ENCODE assay signal across 21 cellular contexts in the genomic region with DNA sequence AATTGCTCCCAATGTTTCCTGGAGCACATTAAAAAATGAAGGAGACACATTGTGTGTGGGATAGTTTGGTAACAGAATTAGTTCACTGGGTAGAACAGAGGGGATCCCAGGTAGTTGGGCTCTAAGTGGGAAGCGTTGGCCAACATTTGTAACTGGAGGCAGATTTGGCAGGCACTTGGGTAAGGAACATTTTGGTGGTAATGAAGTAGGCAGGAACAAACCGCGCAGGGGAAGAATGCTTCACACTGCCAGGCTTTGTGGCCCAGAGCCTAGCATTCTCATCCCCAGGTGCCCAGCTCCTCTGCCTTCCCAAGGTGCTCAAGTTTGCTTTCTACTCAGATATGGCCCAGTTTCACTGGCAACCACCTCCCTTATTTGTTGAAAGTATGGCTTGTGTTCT.
DNase-seq lines count a peak whose midpoint lies in the region; ATAC-seq and TF ChIP-seq lines count a peak whose summit lies in the region.
"Had no signal": no experiment of that assay in that cellular context is flagged by ENCODE, and none has a peak within 500 bp of the region (broad histone marks: within the 10 kb centered on the region; RNA-seq: fewer than 3 reads in every experiment).

No MANE protein-coding gene starts in this region.

- no peak for TF ChIP-seq CTCF in mesothelial cell of epicardium (IDR thresholded peaks at IDR 0.05; ENCODE audit: unreplicated experiment)

- H3K27me3 Mint-ChIP-seq in mesothelial cell of epicardium (ENCODE audit: low read depth) = no peaks in the 10 kb centered on the region
- H3K27me3 Mint-ChIP-seq: CD4-positive, alpha-beta T cell had no signal

- no peaks in the 10 kb centered on the region for H3K9me3 Mint-ChIP-seq in mesothelial cell of epicardium
- H3K9me3 Mint-ChIP-seq: CD4-positive, alpha-beta T cell; H9; T-helper 1 cell treated with Interleukin-12 subunit alpha and Interleukin-12 subunit beta and Interleukin-4 antibody, amounts not matched to agents 30 μg/mL and 1 μg/mL, for 36 hours had no signal

- peak overlapping the region; percentile 31 for H3K27ac Mint-ChIP-seq in mesothelial cell of epicardium
- H3K27ac Mint-ChIP-seq: CD4-positive, alpha-beta T cell; HFFc6; T-helper 1 cell treated with Interleukin-12 subunit alpha and Interleukin-12 subunit beta and Interleukin-4 antibody, amounts not matched to agents 30 μg/mL and 1 μg/mL, for 36 hours had no signal

- DNase-seq in NCI-H1092 treated with DMSO at 0.1 percent for 48 hours (lab: John Stamatoyannopoulos, UW) (peak; percentile 24), NCI-H1092 (lab: John Stamatoyannopoulos, UW) (no peak), DMS79 treated with DMSO at 0.1 percent for 48 hours (lab: John Stamatoyannopoulos, UW) (peak; percentile 19), NCI-H446 treated with DMSO at 0.1 percent for 48 hours (lab: John Stamatoyannopoulos, UW) (peak; percentile 66), mesothelial cell of epicardium (ENCODE audit: low spot score in 2 of 2, unreplicated experiment in 2 of 2) (no peak), NCI-H526 treated with DMSO at 0.1 percent for 48 hours (lab: John Stamatoyannopoulos, UW) (no peak)
- DNase-seq: CD4-positive, alpha-beta T cell; GM23248; H9; HFFc6; IMR-90; KG1; NCI-H1048; NCI-H1436; NCI-H187 treated with DMSO at 0.1 percent for 48 hours; SIG-M5; SK-N-SH; SW 1271 had no signal

- no peak overlapping the region for H3K4me3 Mint-ChIP-seq in mesothelial cell of epicardium
- H3K4me3 Mint-ChIP-seq: CD4-positive, alpha-beta T cell; H9; HFFc6; T-helper 1 cell treated with Interleukin-12 subunit alpha and Interleukin-12 subunit beta and Interleukin-4 antibody, amounts not matched to agents 30 μg/mL and 1 μg/mL, for 36 hours had no signal

- peaks cover 2% of the 10 kb centered on the region for H3K36me3 Mint-ChIP-seq in mesothelial cell of epicardium

- H3K4me1 Mint-ChIP-seq in mesothelial cell of epicardium = peaks cover 18% of the 10 kb centered on the region

- ATAC-seq in HG02588 (IDR thresholded peaks at IDR 0.05; ENCODE audit: unreplicated experiment) = no peak
- no peak for ATAC-seq in HG03196 (IDR thresholded peaks at IDR 0.05; ENCODE audit: unreplicated experiment)

Comparison
In these comparisons a context has a peak if more than half of its experiments do, and no peak if none do; other contexts are left out.
1. DNase-seq: peak in NCI-H1092 treated with DMSO at 0.1 percent for 48 hours (single experiment), DMS79 treated with DMSO at 0.1 percent for 48 hours (single experiment) and NCI-H446 treated with DMSO at 0.1 percent for 48 hours (single experiment); none in NCI-H1092 (single experiment), mesothelial cell of epicardium (0 of 2) and NCI-H526 treated with DMSO at 0.1 percent for 48 hours (single experiment).